31 cellular contexts compared by ENCODE assay signal in genomic region chr4:174972911-174973310, GRCh38. TPM values are rescaled to one million over a fixed set of nuclear protein-coding genes. Genes with fewer than 3 reads are reported as not detected.
"Had no signal": no experiment of that assay in that cellular context is flagged by ENCODE, and none has a peak within 500 bp of the region (broad histone marks: within the 10 kb centered on the region; RNA-seq: fewer than 3 reads in every experiment).

No MANE protein-coding gene starts in this region.

- H3K27ac Mint-ChIP-seq: stimulated activated effector memory CD8-positive, alpha-beta T cell treated with anti-CD3 and anti-CD28 coated beads, Interleukin-12 subunit alpha, Interleukin-12 subunit beta, amount 100 ng/mL, for 72 hours; stimulated activated memory B cell treated with anti-CD40 and anti-IgM and Interleukin-4, amounts not matched to agents 10 μg/mL and 1 μg/mL and 100 μg/mL, for 72 hours; stimulated activated naive B cell treated with anti-CD40 and anti-IgM and Interleukin-4, amounts not matched to agents 10 μg/mL and 1 μg/mL and 100 μg/mL, for 72 hours; stimulated activated naive CD8-positive, alpha-beta T cell treated with anti-CD3 and anti-CD28 coated beads, Interleukin-15, amount 100 ng/mL, for 72 hours; stimulated activated naive CD8-positive, alpha-beta T cell treated with anti-CD3 and anti-CD28 coated beads, Interleukin-15, Interleukin-2, amounts not matched to agents 100 ng/mL and 50 ng/mL, for 24 hours; type B pancreatic cell had no signal

- DNase-seq: stimulated activated CD4-positive, alpha-beta T cell treated with anti-CD3 and anti-CD28 coated beads, Interleukin-2, amount 100 ng/mL, for 48 hours; stimulated activated CD4-positive, alpha-beta T cell treated with anti-CD3 and anti-CD28 coated beads, Interleukin-4, amount 100 ng/mL, for 1 hour; stimulated activated CD4-positive, alpha-beta T cell treated with anti-CD3 and anti-CD28 coated beads, Interleukin-4, amount 100 ng/mL, for 24 hours; stimulated activated CD4-positive, alpha-beta T cell treated with anti-CD3 and anti-CD28 coated beads, Interleukin-4, amount 100 ng/mL, for 4 hours; stimulated activated CD8-positive, alpha-beta memory T cell treated with anti-CD3 and anti-CD28 coated beads, Interleukin-4, amount 100 ng/mL, for 48 hours; stimulated activated naive B cell treated with anti-CD40 and anti-IgM and Interleukin-4, amounts not matched to agents 10 μg/mL and 1 μg/mL and 100 μg/mL, for 72 hours; stimulated activated naive CD4-positive, alpha-beta T cell; stimulated activated naive CD4-positive, alpha-beta T cell treated with Interleukin-2 at 50 U/mL for 16 hours; stimulated activated naive CD8-positive, alpha-beta T cell treated with anti-CD3 and anti-CD28 coated beads, Interleukin-15, amount 100 ng/mL, for 72 hours; stimulated activated naive CD8-positive, alpha-beta T cell treated with anti-CD3 and anti-CD28 coated beads, Interleukin-15, Interleukin-2, amounts not matched to agents 100 U/mL and 50 U/mL, for 24 hours; stomach; substantia nigra; testis; thyroid gland; tibial artery; transverse colon; trophoblast cell; upper lobe of left lung; upper lobe of right lung; uterus had no signal

- ATAC-seq: stimulated activated effector memory CD8-positive, alpha-beta T cell treated with anti-CD3 and anti-CD28 coated beads, Interleukin-12 subunit alpha, Interleukin-12 subunit beta, amount 100 ng/mL, for 72 hours; stimulated activated memory B cell treated with anti-CD40 and anti-IgM and Interleukin-4, amounts not matched to agents 10 μg/mL and 1 μg/mL and 100 μg/mL, for 72 hours; stimulated activated naive B cell treated with anti-CD40 and anti-IgM and Interleukin-4, amounts not matched to agents 10 μg/mL and 1 μg/mL and 100 μg/mL, for 72 hours; stimulated activated naive CD8-positive, alpha-beta T cell treated with anti-CD3 and anti-CD28 coated beads, Interleukin-15, amount 100 ng/mL, for 72 hours; stimulated activated naive CD8-positive, alpha-beta T cell treated with anti-CD3 and anti-CD28 coated beads, Interleukin-15, Interleukin-2, amounts not matched to agents 100 U/mL and 50 U/mL, for 24 hours; upper lobe of right lung had no signal

- H3K27ac ChIP-seq: stomach, suprapubic skin, testis, thoracic aorta, thyroid gland, tibial artery, tibial nerve, transverse colon, upper lobe of left lung, upper lobe of right lung, uterus, vagina had no signal

- H3K36me3 Mint-ChIP-seq: stimulated activated effector memory CD8-positive, alpha-beta T cell treated with anti-CD3 and anti-CD28 coated beads, Interleukin-12 subunit alpha, Interleukin-12 subunit beta, amount 100 ng/mL, for 72 hours; stimulated activated memory B cell treated with anti-CD40 and anti-IgM and Interleukin-4, amounts not matched to agents 10 μg/mL and 1 μg/mL and 100 μg/mL, for 72 hours; stimulated activated naive B cell treated with anti-CD40 and anti-IgM and Interleukin-4, amounts not matched to agents 10 μg/mL and 1 μg/mL and 100 μg/mL, for 72 hours; type B pancreatic cell had no signal

- H3K9me3 ChIP-seq: stomach, suprapubic skin, testis, thoracic aorta, thyroid gland, tibial artery, tibial nerve, transverse colon, upper lobe of left lung, upper lobe of right lung, uterus, vagina had no signal

- H3K4me3 Mint-ChIP-seq: stimulated activated effector memory CD8-positive, alpha-beta T cell treated with anti-CD3 and anti-CD28 coated beads, Interleukin-12 subunit alpha, Interleukin-12 subunit beta, amount 100 ng/mL, for 72 hours; stimulated activated memory B cell treated with anti-CD40 and anti-IgM and Interleukin-4, amounts not matched to agents 10 μg/mL and 1 μg/mL and 100 μg/mL, for 72 hours; stimulated activated naive B cell treated with anti-CD40 and anti-IgM and Interleukin-4, amounts not matched to agents 10 μg/mL and 1 μg/mL and 100 μg/mL, for 72 hours; stimulated activated naive CD8-positive, alpha-beta T cell treated with anti-CD3 and anti-CD28 coated beads, Interleukin-15, amount 100 ng/mL, for 72 hours; stimulated activated naive CD8-positive, alpha-beta T cell treated with anti-CD3 and anti-CD28 coated beads, Interleukin-15, Interleukin-2, amounts not matched to agents 100 ng/mL and 50 ng/mL, for 24 hours; type B pancreatic cell had no signal

- H3K4me1 Mint-ChIP-seq: stimulated activated effector memory CD8-positive, alpha-beta T cell treated with anti-CD3 and anti-CD28 coated beads, Interleukin-12 subunit alpha, Interleukin-12 subunit beta, amount 100 ng/mL, for 72 hours; stimulated activated memory B cell treated with anti-CD40 and anti-IgM and Interleukin-4, amounts not matched to agents 10 μg/mL and 1 μg/mL and 100 μg/mL, for 72 hours; stimulated activated naive B cell treated with anti-CD40 and anti-IgM and Interleukin-4, amounts not matched to agents 10 μg/mL and 1 μg/mL and 100 μg/mL, for 72 hours; stimulated activated naive CD8-positive, alpha-beta T cell treated with anti-CD3 and anti-CD28 coated beads, Interleukin-15, amount 100 ng/mL, for 72 hours had no signal

- H3K4me3 ChIP-seq: stomach, suprapubic skin, testis, thoracic aorta, thyroid gland, tibial artery, tibial nerve, transverse colon, upper lobe of left lung, upper lobe of right lung, uterus, vagina had no signal

- H3K9me3 Mint-ChIP-seq: stimulated activated effector memory CD8-positive, alpha-beta T cell treated with anti-CD3 and anti-CD28 coated beads, Interleukin-12 subunit alpha, Interleukin-12 subunit beta, amount 100 ng/mL, for 72 hours; stimulated activated naive B cell treated with anti-CD40 and anti-IgM and Interleukin-4, amounts not matched to agents 10 μg/mL and 1 μg/mL and 100 μg/mL, for 72 hours; type B pancreatic cell had no signal

- H3K36me3 ChIP-seq: stomach, suprapubic skin, thoracic aorta, thyroid gland, tibial artery, tibial nerve, transverse colon, upper lobe of left lung, upper lobe of right lung, uterus, vagina had no signal

- H3K4me1 ChIP-seq: stomach, suprapubic skin, testis, thyroid gland, tibial artery, tibial nerve, transverse colon, upper lobe of left lung, upper lobe of right lung, uterus, vagina had no signal

- H3K27me3 Mint-ChIP-seq: stimulated activated memory B cell treated with anti-CD40 and anti-IgM and Interleukin-4, amounts not matched to agents 10 μg/mL and 1 μg/mL and 100 μg/mL, for 72 hours; stimulated activated naive B cell treated with anti-CD40 and anti-IgM and Interleukin-4, amounts not matched to agents 10 μg/mL and 1 μg/mL and 100 μg/mL, for 72 hours; stimulated activated naive CD8-positive, alpha-beta T cell treated with anti-CD3 and anti-CD28 coated beads, Interleukin-15, amount 100 ng/mL, for 72 hours; stimulated activated naive CD8-positive, alpha-beta T cell treated with anti-CD3 and anti-CD28 coated beads, Interleukin-15, Interleukin-2, amounts not matched to agents 100 ng/mL and 50 ng/mL, for 24 hours; type B pancreatic cell had no signal

- H3K27me3 ChIP-seq: stomach, suprapubic skin, testis, thyroid gland, tibial artery, tibial nerve, transverse colon, upper lobe of left lung, upper lobe of right lung, uterus, vagina had no signal

RNA-seq across cellular contexts. Expression of gene ADAM29, which starts 54.8 kb away (rescaled TPM):
- total RNA-seq: stomach, subcutaneous adipose tissue, suprapubic skin, thoracic aorta, tibial nerve, transverse colon, upper lobe of left lung, upper lobe of right lung, ureter, urinary bladder, uterus, vagina had no signal
- polyA plus RNA-seq: stomach, urinary bladder had no signal
